Comparison of ENCODE assay signal across 22 cellular contexts in genomic region chr7:146478975-146479492, GRCh38.
"Had no signal": no experiment of that assay in that cellular context is flagged by ENCODE, and none has a peak within 500 bp of the region (broad histone marks: within the 10 kb centered on the region; RNA-seq: fewer than 3 reads in every experiment).

No MANE protein-coding gene starts in this region.

- H3K36me3 Mint-ChIP-seq: activated CD4-positive, alpha-beta memory T cell treated with anti-CD3 and anti-CD28 coated beads for 36 hours; activated naive CD8-positive, alpha-beta T cell treated with anti-CD3 and anti-CD28 coated beads for 36 hours; WTC11 had no signal

- H3K4me3 ChIP-seq: cardiac muscle cell, esophagus muscularis mucosa, heart right ventricle, left ventricle myocardium inferior, right atrium auricular region, upper lobe of right lung had no signal

- H3K4me1 ChIP-seq: esophagus muscularis mucosa, heart right ventricle, left ventricle myocardium inferior, right atrium auricular region, upper lobe of right lung had no signal

- H3K9me3 ChIP-seq: esophagus muscularis mucosa, right atrium auricular region, upper lobe of right lung had no signal

- H3K4me3 Mint-ChIP-seq: activated CD4-positive, alpha-beta memory T cell treated with anti-CD3 and anti-CD28 coated beads for 36 hours; activated CD4-positive, alpha-beta T cell treated with anti-CD3 and anti-CD28 coated beads for 36 hours; activated naive CD8-positive, alpha-beta T cell treated with anti-CD3 and anti-CD28 coated beads for 36 hours; dendritic cell treated with granulocyte-macrophage colony-stimulating factor and Interleukin-4, amounts not matched to agents 40 ng/mL and 50 ng/mL, for 4 days; nephron progenitor cell; WTC11 had no signal

- H3K36me3 ChIP-seq: cardiac muscle cell, esophagus muscularis mucosa, heart right ventricle, left ventricle myocardium inferior, right atrium auricular region, upper lobe of right lung had no signal

- H3K27ac Mint-ChIP-seq: activated CD4-positive, alpha-beta memory T cell treated with anti-CD3 and anti-CD28 coated beads for 36 hours; activated CD4-positive, alpha-beta T cell treated with anti-CD3 and anti-CD28 coated beads for 36 hours; activated naive CD8-positive, alpha-beta T cell treated with anti-CD3 and anti-CD28 coated beads for 36 hours; dendritic cell treated with granulocyte-macrophage colony-stimulating factor and Interleukin-4, amounts not matched to agents 40 ng/mL and 50 ng/mL, for 4 days; nephron progenitor cell; progenitor cell of endocrine pancreas; WTC11 had no signal

- ATAC-seq: activated CD4-positive, alpha-beta T cell treated with anti-CD3 and anti-CD28 coated beads for 36 hours; heart right ventricle; upper lobe of right lung; WTC11 had no signal

- DNase-seq: activated CD4-positive, alpha-beta memory T cell treated with anti-CD3 and anti-CD28 coated beads for 36 hours; activated CD4-positive, alpha-beta T cell treated with anti-CD3 and anti-CD28 coated beads for 36 hours; activated naive CD8-positive, alpha-beta T cell treated with anti-CD3 and anti-CD28 coated beads for 36 hours; activated T-cell treated with anti-CD3 and anti-CD28 coated beads for 4 hours; amniotic stem cell; effector memory CD4-positive, alpha-beta T cell; heart right ventricle; kidney glomerular epithelial cell; left ventricle myocardium inferior; mammary epithelial cell; nephron progenitor cell; stimulated activated CD4-positive, alpha-beta T cell treated with anti-CD3 and anti-CD28 coated beads, Interleukin-12 subunit alpha, Interleukin-12 subunit beta, amount 100 ng/mL, for 4 hours; stimulated activated CD4-positive, alpha-beta T cell treated with anti-CD3 and anti-CD28 coated beads, Interleukin-1b, Interleukin-23, amount 100 ng/mL, for 48 hours; stimulated activated CD8-positive, alpha-beta memory T cell treated with anti-CD3 and anti-CD28 coated beads, Interleukin-4, amount 100 ng/mL, for 48 hours; stimulated activated naive CD4-positive, alpha-beta T cell; upper lobe of right lung had no signal

- H3K9me3 Mint-ChIP-seq: activated naive CD8-positive, alpha-beta T cell treated with anti-CD3 and anti-CD28 coated beads for 36 hours; nephron progenitor cell; WTC11 had no signal

- H3K27me3 Mint-ChIP-seq: activated CD4-positive, alpha-beta memory T cell treated with anti-CD3 and anti-CD28 coated beads for 36 hours; activated CD4-positive, alpha-beta T cell treated with anti-CD3 and anti-CD28 coated beads for 36 hours; activated naive CD8-positive, alpha-beta T cell treated with anti-CD3 and anti-CD28 coated beads for 36 hours; dendritic cell treated with granulocyte-macrophage colony-stimulating factor and Interleukin-4, amounts not matched to agents 40 ng/mL and 50 ng/mL, for 4 days; progenitor cell of endocrine pancreas had no signal

- H3K27ac ChIP-seq: cardiac muscle cell, esophagus muscularis mucosa, heart right ventricle, left ventricle myocardium inferior, right atrium auricular region, upper lobe of right lung had no signal

- H3K4me1 Mint-ChIP-seq: activated CD4-positive, alpha-beta T cell treated with anti-CD3 and anti-CD28 coated beads for 36 hours; activated naive CD8-positive, alpha-beta T cell treated with anti-CD3 and anti-CD28 coated beads for 36 hours; nephron progenitor cell had no signal

- H3K27me3 ChIP-seq: cardiac muscle cell, esophagus muscularis mucosa, heart right ventricle, right atrium auricular region, upper lobe of right lung had no signal
